ENCODE assay signal across 8 cellular contexts in genomic region chr5:78964889-78965288, GRCh38. TPM values are rescaled to one million over a fixed set of nuclear protein-coding genes. Genes with fewer than 3 reads are reported as not detected.
DNase-seq lines count a peak whose midpoint lies in the region; ATAC-seq and TF ChIP-seq lines count a peak whose summit lies in the region.

No MANE protein-coding gene starts in this region.

- peak; percentile 22 to 61 (median 50) for TF ChIP-seq CTCF in sigmoid colon (IDR thresholded peaks at IDR 0.05)

- ATAC-seq in GM21360 (IDR thresholded peaks at IDR 0.05; ENCODE audit: unreplicated experiment) (no peak), GM21515 (IDR thresholded peaks at IDR 0.05; ENCODE audit: unreplicated experiment) (no peak)

- H3K27ac ChIP-seq in sigmoid colon: no peak overlapping the region

- no peaks in the 10 kb centered on the region for H3K36me3 ChIP-seq in sigmoid colon

- WGBS in sigmoid colon, 2 donors: 44 to 70% methylated on average over 2 of the region's 2 CpGs

- no peaks in the 10 kb centered on the region for H3K4me1 ChIP-seq in sigmoid colon

- no peaks in the 10 kb centered on the region for H3K9me3 ChIP-seq in sigmoid colon

- TF ChIP-seq EP300 in sigmoid colon (IDR thresholded peaks at IDR 0.05): no peak

- no peak overlapping the region for H3K4me3 ChIP-seq in sigmoid colon

- DNase-seq in ELR (ENCODE audit: low read depth) (peak; percentile 74), NAMALWA (ENCODE audit: low spot score) (peak; percentile 64), SKM-1 treated with dmso at 0.1 percent for 144 hours (lab: John Stamatoyannopoulos, UW; ENCODE audit: unreplicated experiment) (peak; percentile 16), globus pallidus (ENCODE audit: low spot score) (peak; percentile 78), sigmoid colon (no peak)
- DNase-seq in effector CD8-positive, alpha-beta T cell (lab: John Stamatoyannopoulos, UW): no peak

- H3K27me3 ChIP-seq in sigmoid colon: no peaks in the 10 kb centered on the region

- TF ChIP-seq POLR2A in sigmoid colon (IDR thresholded peaks at IDR 0.05): no peak

- intact Hi-C loops in sigmoid colon (cut with DNase I): loop anchor here (2.0 to 10.0 kb wide), 4 partner anchors 60 to 498 kb away; no protein-coding TSS in a partner anchor

RNA-seq across cellular contexts. Expression of gene ARSB, which starts 20.2 kb away (rescaled TPM):
- 10 to 100 TPM in 3 of 4 donors, 1 to 10 TPM in 1; 8.6 to 22.2 (median 17.0) TPM for total RNA-seq in sigmoid colon
- 1 to 10 TPM; 1.2 to 4.8 (median 2.8) TPM for polyA plus RNA-seq in sigmoid colon

Comparison
In these comparisons a context has a peak if more than half of its experiments do, and no peak if none do; other contexts are left out.
1. DNase-seq: peak in ELR (single experiment), NAMALWA (single experiment), SKM-1 treated with dmso at 0.1 percent for 144 hours (single experiment) and globus pallidus (single experiment); none in sigmoid colon (single experiment) and effector CD8-positive, alpha-beta T cell (single experiment).